In genomic region chr20:37816726-37817125, GRCh38 we compare ENCODE assay signal across 20 cellular contexts.
DNase-seq lines count a peak whose midpoint lies in the region; ATAC-seq, FAIRE-seq and TF ChIP-seq lines count a peak whose summit lies in the region.
"Had no signal": no experiment of that assay in that cellular context is flagged by ENCODE, and none has a peak within 500 bp of the region (broad histone marks: within the 10 kb centered on the region; RNA-seq: fewer than 3 reads in every experiment).

No MANE protein-coding gene starts in this region.

- no peak overlapping the region for H3K4ac ChIP-seq in H9 (ENCODE audit: low read depth, low read length)

- H3K27me3 ChIP-seq in H9 (ENCODE audit: insufficient read depth, low read length), result no peaks in the 10 kb centered on the region
- no peaks in the 10 kb centered on the region for H3K27me3 ChIP-seq in naive thymus-derived CD4-positive, alpha-beta T cell (ENCODE audit: control insufficient read depth in 2 of 2, insufficient read depth in 2 of 2, low read length in 2 of 2)
- H3K27me3 ChIP-seq in tibial nerve, result no peaks in the 10 kb centered on the region

- CTCF ChIA-PET in naive thymus-derived CD4-positive, alpha-beta T cell (lab: Charles Lee), result no interaction called here

- H3K27ac ChIP-seq in H9 (ENCODE audit: insufficient read length, low read depth, low read length), result no peak overlapping the region
- peak overlapping the region; percentile 68; the same call in 1 of the 2 replicates for H3K27ac ChIP-seq in VCaP
- H3K27ac ChIP-seq in naive thymus-derived CD4-positive, alpha-beta T cell (ENCODE audit: low read depth, low read length), result no peak overlapping the region
- H3K27ac ChIP-seq in tibial nerve, result no peak overlapping the region
- H3K27ac ChIP-seq: A549 had no signal

- no peaks in the 10 kb centered on the region for H3K79me2 ChIP-seq in H9 (ENCODE audit: insufficient read depth, low read length)

- H3K36me3 Mint-ChIP-seq in H9 (ENCODE audit: insufficient read depth in 1 of 3, low read depth in 3 of 3), result no peaks in the 10 kb centered on the region
- peaks cover 0 to 28% (median 6%) of the 10 kb centered on the region in 5 donors for H3K36me3 Mint-ChIP-seq in naive thymus-derived CD4-positive, alpha-beta T cell

- no peak overlapping the region for H2BK5ac ChIP-seq in H9 (ENCODE audit: insufficient read length, low read length)

- peaks cover 39 to 40% of the 10 kb centered on the region in 2 experiments for H3K4me1 Mint-ChIP-seq in H9
- H3K4me1 Mint-ChIP-seq in naive thymus-derived CD4-positive, alpha-beta T cell, result peaks cover 0 to 35% (median 7%) of the 10 kb centered on the region in 7 donors

- FAIRE-seq in D721Med (lab: Jason Lieb, UNC) (peak; percentile 6), frontal cortex (lab: Jason Lieb, UNC) (no peak)
- FAIRE-seq: A549 had no signal

- peak overlapping the region; percentile 60 for H2BK20ac ChIP-seq in H9 (ENCODE audit: low read depth, low read length, poor library complexity, severe bottlenecking)

- no peak overlapping the region for H4K5ac ChIP-seq in H9 (ENCODE audit: insufficient read length, low read depth, low read length)

- no peaks in the 10 kb centered on the region for H3K9me3 ChIP-seq in H9 (ENCODE audit: control insufficient read depth, low read depth, low read length)
- H3K9me3 ChIP-seq in naive thymus-derived CD4-positive, alpha-beta T cell (ENCODE audit: control insufficient read depth in 2 of 3, low read length in 3 of 3), result no peaks in the 10 kb centered on the region
- no peaks in the 10 kb centered on the region for H3K9me3 ChIP-seq in tibial nerve
- H3K9me3 ChIP-seq: A549, Caco-2 had no signal

- peak overlapping the region; percentile 10; the same call in 1 of the 2 replicates for H3K14ac ChIP-seq in H9 (ENCODE audit: insufficient read depth, low read length)

- no peak overlapping the region for H4K91ac ChIP-seq in H9 (ENCODE audit: insufficient read length, low read depth, low read length)

- WGBS in H9 (ENCODE audit: extremely low coverage, insufficient read length, low lambda C conversion rate), result no CpG with 5 or more reads among the region's 2 CpGs
- 67 to 76% methylated on average over 2 of the region's 2 CpGs for WGBS in tibial nerve, 2 donors

- no peak for ATAC-seq in naive thymus-derived CD4-positive, alpha-beta T cell
- ATAC-seq: A549 had no signal

- peak overlapping the region; percentile 96 for H2AK5ac ChIP-seq in H9 (ENCODE audit: insufficient read length, low read length)

- POLR2A ChIA-PET in naive thymus-derived CD4-positive, alpha-beta T cell (lab: Charles Lee), result no interaction called here

- no peaks in the 10 kb centered on the region for H3K79me1 ChIP-seq in H9 (ENCODE audit: insufficient read depth, low read depth, low read length, poor library complexity, severe bottlenecking)

- no peak overlapping the region for H3K4me3 Mint-ChIP-seq in H9
- H3K4me3 Mint-ChIP-seq in naive thymus-derived CD4-positive, alpha-beta T cell, result no peak overlapping the region
- H3K4me3 Mint-ChIP-seq: CD4-positive, alpha-beta T cell; IgD-negative memory B cell had no signal

- DNase-seq in D721Med (ENCODE audit: insufficient read length, low spot score) (no peak), H9 (no peak), NCI-H146 (lab: John Stamatoyannopoulos, UW) (peak; percentile 40), GM19238 (ENCODE audit: insufficient read length, low spot score) (no peak), tibial nerve (ENCODE audit: low spot score in 2 of 2) (no peak), frontal cortex (ENCODE audit: low spot score in 2 of 2) (no peak)
- DNase-seq in naive thymus-derived CD4-positive, alpha-beta T cell, result no peak
- DNase-seq: Caco-2; CD4-positive, alpha-beta T cell; GF-D8; Karpas-422; MM.1S; NCI-H2081 treated with DMSO at 0.1 percent for 48 hours; NCI-H226; NCI-H524 treated with DMSO at 0.1 percent for 48 hours; NK-92 treated with Interleukin-12 subunit alpha and Interleukin-12 subunit beta, amount 100 ng/mL, for 24 hours; SHP77 had no signal

- no peak overlapping the region for H4K8ac ChIP-seq in H9 (replicated peaks; ENCODE audit: insufficient read length, low read depth, low read length)

- no peak overlapping the region for H3K23ac ChIP-seq in H9 (ENCODE audit: insufficient read length, low read depth, low read length)

- H3K4me3 ChIP-seq in naive thymus-derived CD4-positive, alpha-beta T cell (ENCODE audit: low read length), result no peak overlapping the region
- no peak overlapping the region for H3K4me3 ChIP-seq in tibial nerve
- H3K4me3 ChIP-seq: A549 had no signal

- no peak overlapping the region for H3K9ac ChIP-seq in H9 (ENCODE audit: extremely low read depth, insufficient read length, low read length)

- no peak for TF ChIP-seq EP300 in tibial nerve (IDR thresholded peaks at IDR 0.05)

- no peak overlapping the region for H2BK15ac ChIP-seq in H9 (ENCODE audit: low read depth, low read length)

- H3K9me3 Mint-ChIP-seq in H9, result no peaks in the 10 kb centered on the region
- no peaks in the 10 kb centered on the region for H3K9me3 Mint-ChIP-seq in naive thymus-derived CD4-positive, alpha-beta T cell
- H3K9me3 Mint-ChIP-seq: CD4-positive, alpha-beta T cell; IgD-negative memory B cell had no signal

- peak overlapping the region; percentile 2 for H3T11ph ChIP-seq in H9 (ENCODE audit: low read length)

- H3K56ac ChIP-seq in H9 (ENCODE audit: insufficient read length, low read depth, low read length), result no peak overlapping the region

- no peak for TF ChIP-seq POLR2A in tibial nerve (IDR thresholded peaks at IDR 0.05)

- no peaks in the 10 kb centered on the region for H4K20me1 ChIP-seq in H9 (ENCODE audit: control insufficient read depth, insufficient read depth, insufficient read length)

- peaks cover 0 to 3% (median 0%) of the 10 kb centered on the region in 3 experiments for H3K36me3 ChIP-seq in naive thymus-derived CD4-positive, alpha-beta T cell (ENCODE audit: control insufficient read depth in 2 of 3, insufficient read depth in 3 of 3, low read length in 3 of 3)
- H3K36me3 ChIP-seq in tibial nerve, result no peaks in the 10 kb centered on the region

- H3K27ac Mint-ChIP-seq in H9, result no peak overlapping the region; a peak in 1 of 7 replicates
- H3K27ac Mint-ChIP-seq in naive thymus-derived CD4-positive, alpha-beta T cell, result no peak overlapping the region
- H3K27ac Mint-ChIP-seq: CD4-positive, alpha-beta T cell; IgD-negative memory B cell had no signal

- no peak overlapping the region for H3K4me2 ChIP-seq in H9 (ENCODE audit: insufficient read depth, insufficient read length, low read length)
- H3K4me2 ChIP-seq: A549 had no signal

- no peak overlapping the region for H2BK12ac ChIP-seq in H9 (ENCODE audit: insufficient read length, low read depth, low read length)

- peaks cover 4% of the 10 kb centered on the region; the same call in 1 of the 2 replicates for H3K4me1 ChIP-seq in H9 (ENCODE audit: insufficient read depth, low read length)
- no peaks in the 10 kb centered on the region for H3K4me1 ChIP-seq in naive thymus-derived CD4-positive, alpha-beta T cell (ENCODE audit: control insufficient read depth in 2 of 2, insufficient read depth in 2 of 2, low read length in 2 of 2)
- H3K4me1 ChIP-seq in tibial nerve, result no peaks in the 10 kb centered on the region
- H3K4me1 ChIP-seq: Caco-2 had no signal

- intact Hi-C loops in naive thymus-derived CD4-positive, alpha-beta T cell (cut with micrococcal nuclease), result no loop called here

- no peaks in the 10 kb centered on the region for H3K27me3 Mint-ChIP-seq in H9 (ENCODE audit: low read depth)
- H3K27me3 Mint-ChIP-seq in naive thymus-derived CD4-positive, alpha-beta T cell, result no peaks in the 10 kb centered on the region
- H3K27me3 Mint-ChIP-seq: CD4-positive, alpha-beta T cell; IgD-negative memory B cell had no signal

- H2BK120ac ChIP-seq in H9 (ENCODE audit: low read depth, low read length, poor library complexity, severe bottlenecking), result no peak overlapping the region

- no peak for TF ChIP-seq CTCF in D721Med (IDR thresholded peaks at IDR 0.05; ENCODE audit: insufficient read depth, missing control alignments)
- no peak for TF ChIP-seq CTCF in H9 (conservative IDR thresholded peaks at IDR 0.05)
- TF ChIP-seq CTCF in VCaP (conservative IDR thresholded peaks at IDR 0.05), result no peak
- TF ChIP-seq CTCF in tibial nerve (IDR thresholded peaks at IDR 0.05), result no peak

- H3K18ac ChIP-seq in H9 (ENCODE audit: insufficient read length, low read depth, low read length), result peak overlapping the region; percentile 50

- no peaks in the 10 kb centered on the region for H3K23me2 ChIP-seq in H9 (ENCODE audit: insufficient read length, low read depth, low read length, poor library complexity, severe bottlenecking)

- H2AFZ ChIP-seq in H9 (ENCODE audit: low read length), result no peak overlapping the region
